Comparison of ENCODE assay signal across 20 cellular contexts in the genomic region with DNA sequence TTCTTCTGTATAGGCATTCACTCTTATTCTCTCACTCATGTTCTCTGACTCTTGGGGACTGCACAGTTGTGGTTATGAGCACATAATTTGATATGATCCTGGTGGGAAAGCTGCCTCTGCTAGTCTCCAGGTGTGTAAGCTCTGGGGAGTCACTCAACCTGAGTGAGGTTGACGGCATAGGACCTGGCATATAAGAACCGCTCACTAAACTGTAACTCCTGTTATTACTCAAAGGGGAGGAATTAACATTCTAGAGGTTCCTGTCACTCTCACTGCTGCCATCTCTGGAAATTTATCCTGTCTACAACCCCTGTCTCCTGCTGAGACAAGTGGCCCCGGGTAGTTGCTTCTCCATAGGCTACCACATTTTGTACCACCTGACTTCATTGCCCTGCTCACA. TPM values are rescaled to one million over a fixed set of nuclear protein-coding genes. Genes with fewer than 3 reads are reported as not detected.
"Had no signal": no experiment of that assay in that cellular context is flagged by ENCODE, and none has a peak within 500 bp of the region (broad histone marks: within the 10 kb centered on the region; RNA-seq: fewer than 3 reads in every experiment).

No MANE protein-coding gene starts in this region.

- H3K4me3 ChIP-seq: adrenal gland, coronary artery, gastrocnemius medialis, heart right ventricle, left lung, SJCRH30 had no signal

- H3K27me3 ChIP-seq: adrenal gland, gastrocnemius medialis, heart right ventricle, left lung, SJCRH30 had no signal

- H3K4me1 ChIP-seq: SJCRH30 had no signal

- FAIRE-seq: keratinocyte had no signal

- DNase-seq: activated T-cell treated with anti-CD3 and anti-CD28 coated beads, Interleukin-2, amount 50 U/mL, for 48 hours; caudate nucleus; effector CD8-positive, alpha-beta T cell; gastrocnemius medialis; heart right ventricle; left lung; mesenchymal stem cell; SJCRH30; stimulated activated CD4-positive, alpha-beta T cell treated with anti-CD3 and anti-CD28 coated beads, Interleukin-15, amount 100 ng/mL, for 24 hours; stimulated activated CD4-positive, alpha-beta T cell treated with anti-CD3 and anti-CD28 coated beads, Interleukin-4, amount 100 ng/mL, for 4 hours; SW 1271; T-helper 9 cell; trophoblast cell had no signal

- H3K27ac ChIP-seq: adrenal gland, coronary artery, gastrocnemius medialis, heart right ventricle, left lung, SJCRH30 had no signal

- H3K4me3 Mint-ChIP-seq: neural crest cell had no signal

- H3K9me3 ChIP-seq: adrenal gland, gastrocnemius medialis, heart right ventricle, left lung, SJCRH30 had no signal

- H3K9me3 Mint-ChIP-seq: neural crest cell had no signal

- ATAC-seq: gastrocnemius medialis, heart right ventricle, left lung had no signal

- H3K4me1 Mint-ChIP-seq: neural crest cell had no signal

RNA-seq across cellular contexts. Expression of a gene that starts 16.1 kb away (rescaled TPM):
- total RNA-seq: activated CD8-positive, alpha-beta memory T cell treated with anti-CD3 and anti-CD28 coated beads for 36 hours; adrenal gland; fibroblast of lung; heart right ventricle; left lung; neural crest cell; osteocyte; SJCRH30 had no signal
- polyA plus RNA-seq: adrenal gland, fibroblast of lung, heart right ventricle, keratinocyte had no signal
